Comparison of ENCODE assay signal across 1 cellular context in the genomic region with DNA sequence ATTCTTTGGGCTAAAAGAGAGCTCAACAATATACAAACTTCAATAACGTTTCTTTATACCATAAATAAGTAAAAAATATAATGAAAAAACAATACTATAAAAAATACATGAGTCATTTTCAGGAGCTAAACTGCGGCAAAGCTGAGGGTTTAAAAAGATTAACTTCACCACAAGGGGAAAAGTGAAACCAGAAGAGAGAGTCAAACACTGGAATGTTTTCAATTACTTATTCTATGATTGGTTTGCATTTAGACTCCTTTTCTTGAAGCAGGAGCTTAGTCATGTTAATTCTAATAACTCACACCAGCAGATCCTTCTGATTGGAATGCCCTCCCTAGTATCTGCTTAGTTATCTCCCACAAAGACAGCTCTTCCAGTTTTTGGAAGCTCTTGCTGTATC.
TF ChIP-seq lines count a peak whose summit lies in the region.

No MANE protein-coding gene starts in this region.

TF ChIP-seq in HepG2, 621 proteins besides CTCF, POLR2A, EP300 and RAD21 (continued from another document):
- TF ChIP-seq, protein P1, sequence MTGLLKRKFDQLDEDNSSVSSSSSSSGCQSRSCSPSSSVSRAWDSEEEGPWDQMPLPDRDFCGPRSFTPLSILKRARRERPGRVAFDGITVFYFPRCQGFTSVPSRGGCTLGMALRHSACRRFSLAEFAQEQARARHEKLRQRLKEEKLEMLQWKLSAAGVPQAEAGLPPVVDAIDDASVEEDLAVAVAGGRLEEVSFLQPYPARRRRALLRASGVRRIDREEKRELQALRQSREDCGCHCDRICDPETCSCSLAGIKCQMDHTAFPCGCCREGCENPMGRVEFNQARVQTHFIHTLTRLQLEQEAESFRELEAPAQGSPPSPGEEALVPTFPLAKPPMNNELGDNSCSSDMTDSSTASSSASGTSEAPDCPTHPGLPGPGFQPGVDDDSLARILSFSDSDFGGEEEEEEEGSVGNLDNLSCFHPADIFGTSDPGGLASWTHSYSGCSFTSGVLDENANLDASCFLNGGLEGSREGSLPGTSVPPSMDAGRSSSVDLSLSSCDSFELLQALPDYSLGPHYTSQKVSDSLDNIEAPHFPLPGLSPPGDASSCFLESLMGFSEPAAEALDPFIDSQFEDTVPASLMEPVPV (CRISPR knock-in tag; IDR thresholded peaks at IDR 0.05): no peak
- no peak for TF ChIP-seq YEATS2 (CRISPR knock-in tag; IDR thresholded peaks at IDR 0.05; ENCODE audit: borderline replicate concordance)
- no peak for TF ChIP-seq MTF1 (CRISPR knock-in tag; IDR thresholded peaks at IDR 0.05)
- no peak for TF ChIP-seq ZNF260 (CRISPR knock-in tag; IDR thresholded peaks at IDR 0.05; ENCODE audit: borderline replicate concordance, low read depth)
- no peak for TF ChIP-seq ZNF121 (CRISPR knock-in tag; IDR thresholded peaks at IDR 0.05)
- TF ChIP-seq THAP11 (CRISPR knock-in tag; IDR thresholded peaks at IDR 0.05): no peak
- no peak for TF ChIP-seq MAZ (IDR thresholded peaks at IDR 0.05; ENCODE audit: borderline replicate concordance, low read depth, low read length)
- TF ChIP-seq MAZ (CRISPR knock-in tag; IDR thresholded peaks at IDR 0.05; ENCODE audit: low read depth): no peak
- no peak for TF ChIP-seq ZFX (CRISPR knock-in tag; IDR thresholded peaks at IDR 0.05; ENCODE audit: low read depth)
- TF ChIP-seq ZNF460 (CRISPR knock-in tag; IDR thresholded peaks at IDR 0.05; ENCODE audit: borderline replicate concordance): no peak
- TF ChIP-seq ZNF101 (CRISPR knock-in tag; IDR thresholded peaks at IDR 0.05; ENCODE audit: borderline replicate concordance, low read depth): no peak
